ENCODE assay signal across 8 cellular contexts in genomic region chr11:47565340-47566165, GRCh38. TPM values are rescaled to one million over a fixed set of nuclear protein-coding genes. Genes with fewer than 3 reads are reported as not detected.
DNase-seq lines count a peak whose midpoint lies in the region; ATAC-seq and TF ChIP-seq lines count a peak whose summit lies in the region.

Gene PTPMT1, plus strand, starts transcription at chr11:47565599. Its CDS starts 24 bp downstream, at chr11:47565623.

- peak within 1 kb of the TSS; percentile 74 for H3K4me3 ChIP-seq in AG04449 (ENCODE audit: low read depth, low read length)
- H3K4me3 ChIP-seq in mesenchymal stem cell (ENCODE audit: insufficient read depth in 1 of 2, low read depth in 1 of 2, low read length in 2 of 2), result peak within 1 kb of the TSS; percentile 78 to 95

- no peaks in the 10 kb centered on the region for H3K27me3 Mint-ChIP-seq in activated CD8-positive, alpha-beta T cell treated with anti-CD3 and anti-CD28 coated beads for 36 hours
- no peaks in the 10 kb centered on the region for H3K27me3 Mint-ChIP-seq in effector memory CD8-positive, alpha-beta T cell

- no peak for DNase-seq in AG04449 (ENCODE audit: low read depth, low spot score)
- no peak for DNase-seq in NCI-H460 (ENCODE audit: extremely low read depth, low read depth)
- DNase-seq in activated CD8-positive, alpha-beta T cell treated with anti-CD3 and anti-CD28 coated beads for 36 hours, result peak; percentile 82
- peak; percentile 57 to 64 (median 62) for DNase-seq in effector memory CD8-positive, alpha-beta T cell
- peak; percentile 74 for DNase-seq in mesenchymal stem cell
- DNase-seq in stimulated activated CD8-positive, alpha-beta memory T cell treated with anti-CD3 and anti-CD28 coated beads, Interleukin-2, amount 100 ng/mL, for 48 hours (ENCODE audit: low read depth in 2 of 2), result peak; percentile 62 to 69

- no peak for TF ChIP-seq CTCF in AG04449 (IDR thresholded peaks at IDR 0.05; ENCODE audit: insufficient read depth, low read length, missing control alignments)
- no peak for TF ChIP-seq CTCF in activated CD8-positive, alpha-beta T cell treated with anti-CD3 and anti-CD28 coated beads for 36 hours (IDR thresholded peaks at IDR 0.05)

- peak within 1 kb of the TSS; percentile 99 for H2AFZ ChIP-seq in mesenchymal stem cell (ENCODE audit: low read depth, low read length)

- no peak within 1 kb of the TSS for H3K27ac ChIP-seq in mesenchymal stem cell (ENCODE audit: low read length, poor library complexity, severe bottlenecking)

- H2BK120ac ChIP-seq in mesenchymal stem cell (ENCODE audit: low read depth, low read length), result peak within 1 kb of the TSS; percentile 35

- intact Hi-C loops in activated CD8-positive, alpha-beta T cell treated with anti-CD3 and anti-CD28 coated beads for 36 hours (cut with micrococcal nuclease), result no loop called here

- peak within 1 kb of the TSS in 1 of 2 experiments; percentile 94 for H3K23ac ChIP-seq in mesenchymal stem cell (ENCODE audit: low read length in 2 of 2)

- H3K9me3 Mint-ChIP-seq in activated CD8-positive, alpha-beta T cell treated with anti-CD3 and anti-CD28 coated beads for 36 hours, result no peaks in the 10 kb centered on the region
- H3K9me3 Mint-ChIP-seq in effector memory CD8-positive, alpha-beta T cell, result no peaks in the 10 kb centered on the region

- H3K18ac ChIP-seq in mesenchymal stem cell (ENCODE audit: low read depth in 1 of 2, low read length in 2 of 2), result peak within 1 kb of the TSS; percentile 84 to 99

- peak within 1 kb of the TSS; percentile 93 for H3K9ac ChIP-seq in mesenchymal stem cell (ENCODE audit: low read length)

- CTCF ChIA-PET in AG04449 (lab: Yijun Ruan, JAX), result interaction anchor here (1.1 to 10.0 kb wide), 5 partner anchors 12 to 112 kb away, joined by 3 to 95 read pairs (median 3); partner anchors contain the start of gene CELF1
- CTCF ChIA-PET in activated CD8-positive, alpha-beta T cell treated with anti-CD3 and anti-CD28 coated beads for 36 hours (lab: Charles Lee), result interaction anchor here (0.6 to 2.2 kb wide), 9 partner anchors 8 to 153 kb away, joined by 3 to 12 read pairs (median 4); partner anchors contain the start of genes KBTBD4 and NDUFS3

- H2BK12ac ChIP-seq in mesenchymal stem cell (ENCODE audit: low read length in 2 of 2), result peak within 1 kb of the TSS in 1 of 2 experiments; percentile 83

- H3K4ac ChIP-seq in mesenchymal stem cell (ENCODE audit: low read depth in 1 of 2, low read length in 2 of 2), result peak within 1 kb of the TSS; percentile 54 to 83

- H2AK5ac ChIP-seq in mesenchymal stem cell (ENCODE audit: low read length, severe bottlenecking), result no peak within 1 kb of the TSS

- peak; percentile 54 for ATAC-seq in GM18519 (IDR thresholded peaks at IDR 0.05; ENCODE audit: low FRiP score, unreplicated experiment)
- ATAC-seq in HG03045 (IDR thresholded peaks at IDR 0.05; ENCODE audit: unreplicated experiment), result peak; percentile 84
- ATAC-seq in activated CD8-positive, alpha-beta T cell treated with anti-CD3 and anti-CD28 coated beads for 36 hours, result peak; percentile 88
- peak; percentile 92 for ATAC-seq in effector memory CD8-positive, alpha-beta T cell (replicated peaks)

- peak within 1 kb of the TSS; percentile 83 for H3K4me3 Mint-ChIP-seq in activated CD8-positive, alpha-beta T cell treated with anti-CD3 and anti-CD28 coated beads for 36 hours
- H3K4me3 Mint-ChIP-seq in effector memory CD8-positive, alpha-beta T cell, result peak within 1 kb of the TSS; percentile 81

- no peaks in the 10 kb centered on the region for H3K27me3 ChIP-seq in mesenchymal stem cell (ENCODE audit: control insufficient read depth in 1 of 2, insufficient read depth in 1 of 2, low read length in 2 of 2)

- H3K4me2 ChIP-seq in mesenchymal stem cell (ENCODE audit: low read length, poor library complexity, severe bottlenecking), result peak within 1 kb of the TSS; percentile 90

- H2BK5ac ChIP-seq in mesenchymal stem cell (ENCODE audit: low read depth, low read length, poor library complexity, severe bottlenecking), result no peak within 1 kb of the TSS

- H3K27ac Mint-ChIP-seq in activated CD8-positive, alpha-beta T cell treated with anti-CD3 and anti-CD28 coated beads for 36 hours, result peak within 1 kb of the TSS; percentile 83
- H3K27ac Mint-ChIP-seq in effector memory CD8-positive, alpha-beta T cell, result peak within 1 kb of the TSS; percentile 92

- peaks cover 8% of the 10 kb centered on the region for H3K4me1 ChIP-seq in mesenchymal stem cell (ENCODE audit: control insufficient read depth, insufficient read depth, low read depth, low read length)

- peak within 1 kb of the TSS; percentile 97 for H4K8ac ChIP-seq in mesenchymal stem cell (ENCODE audit: low read length)

- H3K79me1 ChIP-seq in mesenchymal stem cell (replicated peaks; ENCODE audit: low read length, poor library complexity, severe bottlenecking), result peaks cover 19% of the 10 kb centered on the region

- peak within 1 kb of the TSS in 1 of 2 experiments; percentile 100 for H3K14ac ChIP-seq in mesenchymal stem cell (ENCODE audit: low read length in 2 of 2)

- 1% methylated on average over 69 of the region's 86 CpGs for WGBS in mesenchymal stem cell

- peak within 1 kb of the TSS; percentile 95 for H4K91ac ChIP-seq in mesenchymal stem cell (ENCODE audit: low read length)

- POLR2A ChIA-PET in AG04449 (lab: Yijun Ruan, JAX), result interaction anchor here (0.9 to 1.4 kb wide), 4 partner anchors 10 to 26 kb away, joined by 3 to 5 read pairs (median 4); partner anchors contain the start of genes KBTBD4 and NDUFS3
- POLR2A ChIA-PET in activated CD8-positive, alpha-beta T cell treated with anti-CD3 and anti-CD28 coated beads for 36 hours (lab: Charles Lee), result interaction anchor here (1.0 to 4.2 kb wide), 6 partner anchors 8 to 201 kb away, joined by 3 to 48 read pairs (median 4); partner anchors contain the start of genes AGBL2, CELF1, FNBP4 and KBTBD4

- no peaks in the 10 kb centered on the region for H3K9me3 ChIP-seq in mesenchymal stem cell (ENCODE audit: control insufficient read depth, low read length)

- H3K36me3 ChIP-seq in mesenchymal stem cell (ENCODE audit: control insufficient read depth in 1 of 2, insufficient read depth in 2 of 2, low read depth in 1 of 2, low read length in 2 of 2), result peaks cover 13% of the 10 kb centered on the region in 2 experiments

- H2BK15ac ChIP-seq in mesenchymal stem cell (ENCODE audit: low read depth, poor library complexity, severe bottlenecking), result peak within 1 kb of the TSS; percentile 94

- H3K4me1 Mint-ChIP-seq in activated CD8-positive, alpha-beta T cell treated with anti-CD3 and anti-CD28 coated beads for 36 hours (ENCODE audit: low read depth), result peaks cover 28% of the 10 kb centered on the region
- H3K4me1 Mint-ChIP-seq in effector memory CD8-positive, alpha-beta T cell (ENCODE audit: low read depth in 2 of 2), result peaks cover 9 to 12% of the 10 kb centered on the region in 2 donors

- peaks cover 16% of the 10 kb centered on the region for H3K36me3 Mint-ChIP-seq in activated CD8-positive, alpha-beta T cell treated with anti-CD3 and anti-CD28 coated beads for 36 hours (ENCODE audit: low read depth)
- H3K36me3 Mint-ChIP-seq in effector memory CD8-positive, alpha-beta T cell (ENCODE audit: insufficient read depth), result peaks cover 8% of the 10 kb centered on the region

RNA-seq across cellular contexts. Expression of gene PTPMT1, which starts in this region (rescaled TPM):
- total RNA-seq in NCI-H460 (2014; rRNA removed; shearing (Covaris generic)), result 51.0 and 54.8 TPM in 2 replicates
- 101 and 104 TPM in 2 replicates for polyA plus RNA-seq in NCI-H460 (2014; cell fraction: nucleus; rRNA removed)
- total RNA-seq in activated CD8-positive, alpha-beta T cell treated with anti-CD3 and anti-CD28 coated beads for 36 hours, result 10 to 100 TPM; 44.1 to 46.7 TPM
- 55.4 TPM for polyA plus RNA-seq in mesenchymal stem cell (2013, experiment 1 of 2)
- 56.2 TPM for polyA plus RNA-seq in mesenchymal stem cell (2013, experiment 2 of 2)

Comparison
In these comparisons a context has a peak if more than half of its experiments do, and no peak if none do; other contexts are left out.
1. DNase-seq: peak in activated CD8-positive, alpha-beta T cell treated with anti-CD3 and anti-CD28 coated beads for 36 hours (single experiment), effector memory CD8-positive, alpha-beta T cell (3 of 3), mesenchymal stem cell (single experiment) and stimulated activated CD8-positive, alpha-beta memory T cell treated with anti-CD3 and anti-CD28 coated beads, Interleukin-2, amount 100 ng/mL, for 48 hours (2 of 2); none in AG04449 (single experiment) and NCI-H460 (single experiment).
2. Peak in every context shown above with its lines, with median percentiles within 50 percentile points of each other: ATAC-seq.